In genomic region chr3:171383206-171384018, GRCh38 we compare ENCODE assay signal across 10 cellular contexts.
A peak's percentile ranks its signal among the peaks of the same experiment; 100 is the strongest.
DNase-seq lines count a peak whose midpoint lies in the region; ATAC-seq and TF ChIP-seq lines count a peak whose summit lies in the region.
"Had no signal": no experiment of that assay in that cellular context is flagged by ENCODE, and none has a peak within 500 bp of the region (broad histone marks: within the 10 kb centered on the region; RNA-seq: fewer than 3 reads in every experiment).

No MANE protein-coding gene starts in this region.

- CTCF ChIA-PET in activated naive CD4-positive, alpha-beta T cell treated with anti-CD3 and anti-CD28 coated beads, Interleukin-2, amount 10 ng/mL, durations not matched to agents 7 days and 5 days (lab: Charles Lee) = no interaction called here
- CTCF ChIA-PET in WTC11 (lab: Charles Lee) = interaction anchor here (1.1 to 4.5 kb wide), 3 partner anchors 10 to 155 kb away, joined by 3 to 26 read pairs (median 5); no protein-coding TSS in a partner anchor

- no peaks in the 10 kb centered on the region for H3K36me3 ChIP-seq in thyroid gland

- intact Hi-C loops in thyroid gland (cut with DNase I) (no loop called here), posterior vena cava (cut with DNase I) (loop anchor here in 1 of 2 donors (5.0 kb wide), 1 partner anchor 996 kb away; no protein-coding TSS in a partner anchor)

- H3K27me3 Mint-ChIP-seq in activated naive CD4-positive, alpha-beta T cell treated with anti-CD3 and anti-CD28 coated beads, Interleukin-2, amount 50 U/mL, for 24 hours = no peaks in the 10 kb centered on the region
- no peaks in the 10 kb centered on the region for H3K27me3 Mint-ChIP-seq in activated naive CD4-positive, alpha-beta T cell treated with anti-CD3 and anti-CD28 coated beads, Interleukin-2, amount 10 ng/mL, durations not matched to agents 7 days and 5 days
- no peaks in the 10 kb centered on the region for H3K27me3 Mint-ChIP-seq in WTC11 (ENCODE audit: low read depth)

- H3K27ac ChIP-seq in thyroid gland = peak overlapping the region; percentile 20 to 62 (median 43)

- no peaks in the 10 kb centered on the region for H3K9me3 Mint-ChIP-seq in activated naive CD4-positive, alpha-beta T cell treated with anti-CD3 and anti-CD28 coated beads, Interleukin-2, amount 50 U/mL, for 24 hours
- H3K9me3 Mint-ChIP-seq in activated naive CD4-positive, alpha-beta T cell treated with anti-CD3 and anti-CD28 coated beads, Interleukin-2, amount 10 ng/mL, durations not matched to agents 7 days and 5 days = no peaks in the 10 kb centered on the region
- no peaks in the 10 kb centered on the region for H3K9me3 Mint-ChIP-seq in WTC11

- no peak for TF ChIP-seq POLR2A in thyroid gland (IDR thresholded peaks at IDR 0.05)

- H3K27me3 ChIP-seq in thyroid gland = no peaks in the 10 kb centered on the region

- H3K4me3 Mint-ChIP-seq in activated naive CD4-positive, alpha-beta T cell treated with anti-CD3 and anti-CD28 coated beads, Interleukin-2, amount 50 U/mL, for 24 hours = no peak overlapping the region
- no peak overlapping the region for H3K4me3 Mint-ChIP-seq in activated naive CD4-positive, alpha-beta T cell treated with anti-CD3 and anti-CD28 coated beads, Interleukin-2, amount 10 ng/mL, durations not matched to agents 7 days and 5 days
- H3K4me3 Mint-ChIP-seq in WTC11 = peak overlapping the region; percentile 10

- no peak for TF ChIP-seq CTCF in WTC11 (IDR thresholded peaks at IDR 0.05)
- no peak for TF ChIP-seq CTCF in foreskin fibroblast (IDR thresholded peaks at IDR 0.05; ENCODE audit: low read depth, low read length)
- TF ChIP-seq CTCF in thyroid gland (IDR thresholded peaks at IDR 0.05) = no peak

- peaks cover 81% of the 10 kb centered on the region for H3K4me1 Mint-ChIP-seq in activated naive CD4-positive, alpha-beta T cell treated with anti-CD3 and anti-CD28 coated beads, Interleukin-2, amount 50 U/mL, for 24 hours
- peaks cover 6% of the 10 kb centered on the region for H3K4me1 Mint-ChIP-seq in activated naive CD4-positive, alpha-beta T cell treated with anti-CD3 and anti-CD28 coated beads, Interleukin-2, amount 10 ng/mL, durations not matched to agents 7 days and 5 days
- peaks cover 71% of the 10 kb centered on the region for H3K4me1 Mint-ChIP-seq in WTC11

- H3K36me3 Mint-ChIP-seq in activated naive CD4-positive, alpha-beta T cell treated with anti-CD3 and anti-CD28 coated beads, Interleukin-2, amount 50 U/mL, for 24 hours = peaks cover 2% of the 10 kb centered on the region
- H3K36me3 Mint-ChIP-seq in activated naive CD4-positive, alpha-beta T cell treated with anti-CD3 and anti-CD28 coated beads, Interleukin-2, amount 10 ng/mL, durations not matched to agents 7 days and 5 days = peaks cover 4% of the 10 kb centered on the region
- H3K36me3 Mint-ChIP-seq in WTC11 = no peaks in the 10 kb centered on the region

- H3K9me3 ChIP-seq in thyroid gland = no peaks in the 10 kb centered on the region

- POLR2A ChIA-PET in WTC11 (lab: Charles Lee) = no interaction called here

- ATAC-seq in WTC11 = peak; percentile 17
- ATAC-seq: esophagus mucosa had no signal

- H3K4me1 ChIP-seq in thyroid gland = peaks cover 23 to 28% of the 10 kb centered on the region in 2 donors

- peak overlapping the region; percentile 2 for H3K27ac Mint-ChIP-seq in activated naive CD4-positive, alpha-beta T cell treated with anti-CD3 and anti-CD28 coated beads, Interleukin-2, amount 50 U/mL, for 24 hours
- no peak overlapping the region for H3K27ac Mint-ChIP-seq in activated naive CD4-positive, alpha-beta T cell treated with anti-CD3 and anti-CD28 coated beads, Interleukin-2, amount 10 ng/mL, durations not matched to agents 7 days and 5 days
- peak overlapping the region; percentile 6 for H3K27ac Mint-ChIP-seq in WTC11

- DNase-seq in activated naive CD4-positive, alpha-beta T cell treated with anti-CD3 and anti-CD28 coated beads, Interleukin-2, amount 10 ng/mL, durations not matched to agents 7 days and 5 days = no peak
- DNase-seq in WTC11 (ENCODE audit: low spot score) (no peak), foreskin fibroblast (peak; percentile 40 to 59), thyroid gland (peak; percentile 40 to 51), DMS53 treated with DMSO at 0.1 percent for 48 hours (lab: John Stamatoyannopoulos, UW; ENCODE audit: unreplicated experiment) (no peak), posterior vena cava (ENCODE audit: low spot score) (no peak), RKO (ENCODE audit: low spot score) (no peak)
- DNase-seq: Right ventricle myocardium superior had no signal

- WGBS in thyroid gland, 2 donors = 36 to 45% methylated on average over 5 of the region's 5 CpGs

- H3K4me3 ChIP-seq in foreskin fibroblast (ENCODE audit: low read depth in 1 of 2, low read length in 2 of 2) = no peak overlapping the region
- H3K4me3 ChIP-seq in thyroid gland (replicated peaks in 1 of 3) = no peak overlapping the region

TF ChIP-seq in WTC11, 78 proteins besides CTCF, POLR2A, EP300 and RAD21:
- TF ChIP-seq MYBL2 (CRISPR knock-in tag; IDR thresholded peaks at IDR 0.05) = no peak
- no peak for TF ChIP-seq KAT7 (CRISPR knock-in tag; IDR thresholded peaks at IDR 0.05; ENCODE audit: borderline replicate concordance)
- no peak for TF ChIP-seq ZNF232 (CRISPR knock-in tag; IDR thresholded peaks at IDR 0.05)

Comparison
In these comparisons a context has a peak if more than half of its experiments do, and no peak if none do; other contexts are left out.
1. DNase-seq: peak in foreskin fibroblast (2 of 2) and thyroid gland (2 of 2); none in activated naive CD4-positive, alpha-beta T cell treated with anti-CD3 and anti-CD28 coated beads, Interleukin-2, amount 10 ng/mL, durations not matched to agents 7 days and 5 days (single experiment), WTC11 (single experiment), DMS53 treated with DMSO at 0.1 percent for 48 hours (single experiment), posterior vena cava (single experiment) and RKO (single experiment).